ENCODE assay signal across 25 cellular contexts in the genomic region with DNA sequence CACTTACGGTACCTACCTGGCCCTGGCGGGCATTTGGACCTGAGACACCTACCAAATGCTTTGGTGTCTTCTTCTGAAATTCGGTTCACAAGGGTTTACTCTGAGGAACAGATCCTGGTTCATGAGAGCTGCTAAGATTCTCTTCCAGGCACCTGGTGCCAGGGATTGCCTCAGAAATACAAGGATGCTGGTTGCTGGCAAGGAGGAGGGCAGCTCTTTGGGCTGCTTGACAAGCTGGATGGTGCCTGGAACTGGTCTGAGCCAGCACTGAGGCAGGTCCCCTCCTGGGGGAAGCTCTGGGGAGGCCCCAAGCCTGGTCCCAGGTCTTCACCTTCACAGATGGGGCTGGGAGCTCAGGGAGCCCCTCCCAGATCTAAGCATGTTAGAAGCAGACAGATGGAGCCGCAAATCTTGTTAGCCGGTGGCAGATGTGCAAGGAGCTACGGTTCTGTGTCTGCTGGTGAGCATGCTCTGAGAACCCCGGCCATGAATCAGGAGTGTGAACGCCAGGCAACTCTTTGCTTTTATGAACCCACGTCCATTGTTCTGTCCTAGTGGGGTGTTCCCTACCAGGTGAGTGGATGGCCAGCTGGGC. TPM values are rescaled to one million over a fixed set of nuclear protein-coding genes. Genes with fewer than 3 reads are reported as not detected.
DNase-seq lines count a peak whose midpoint lies in the region; ATAC-seq lines count a peak whose summit lies in the region.
"Had no signal": no experiment of that assay in that cellular context is flagged by ENCODE, and none has a peak within 500 bp of the region (broad histone marks: within the 10 kb centered on the region; RNA-seq: fewer than 3 reads in every experiment).

No MANE protein-coding gene starts in this region.

- H3K4me3 ChIP-seq in trophoblast cell (ENCODE audit: low read depth, low read length), result no peak overlapping the region
- H3K4me3 ChIP-seq: prostate gland, skin epidermis, tibial artery had no signal

- H3K4ac ChIP-seq in trophoblast cell (ENCODE audit: low read depth, low read length), result no peak overlapping the region

- peak overlapping the region; percentile 16 for H3K14ac ChIP-seq in trophoblast cell (ENCODE audit: low read length)

- no peak overlapping the region for H3K9ac ChIP-seq in trophoblast cell (ENCODE audit: low read length)

- no peak overlapping the region for H3K27ac ChIP-seq in trophoblast cell (ENCODE audit: low read depth, low read length)
- H3K27ac ChIP-seq: prostate gland, skin epidermis, tibial artery had no signal

- peaks cover 0 to 2% of the 10 kb centered on the region in 2 experiments for H3K36me3 ChIP-seq in trophoblast cell (ENCODE audit: control insufficient read depth in 1 of 2, insufficient read depth in 2 of 2, low read length in 2 of 2)
- H3K36me3 ChIP-seq: prostate gland, tibial artery had no signal

- ATAC-seq in HG02759 (IDR thresholded peaks at IDR 0.05; ENCODE audit: unreplicated experiment), result no peak
- no peak for ATAC-seq in naive thymus-derived CD8-positive, alpha-beta T cell
- ATAC-seq: activated CD4-positive, CD25-positive, alpha-beta regulatory T cell treated with anti-CD3 and anti-CD28 coated beads, Interleukin-2, amount 50 U/mL, for 24 hours; activated CD8-positive, alpha-beta T cell treated with anti-CD3 and anti-CD28 coated beads, Interleukin-2, amount 10 ng/mL, durations not matched to agents 7 days and 5 days; activated T-cell treated with anti-CD3 and anti-CD28 coated beads, Interleukin-2, amount 50 U/mL, for 4 hours; HCT116; left cardiac atrium had no signal

- H3K4me2 ChIP-seq in trophoblast cell (ENCODE audit: low read length), result no peak overlapping the region

- H3K9me3 ChIP-seq in trophoblast cell (ENCODE audit: insufficient read depth, low read depth, low read length), result no peaks in the 10 kb centered on the region
- H3K9me3 ChIP-seq: prostate gland, tibial artery had no signal

- H3K79me2 ChIP-seq in trophoblast cell (ENCODE audit: control insufficient read depth, insufficient read depth, low read length, poor library complexity), result peaks cover 3% of the 10 kb centered on the region

- H2BK5ac ChIP-seq in trophoblast cell (ENCODE audit: low read depth, low read length, poor library complexity), result peak overlapping the region; percentile 11

- H4K12ac ChIP-seq in trophoblast cell (ENCODE audit: low read depth, low read length), result peak overlapping the region; percentile 6

- no peaks in the 10 kb centered on the region for H3K4me1 Mint-ChIP-seq in activated T-helper 2 cell treated with anti-CD3 and anti-CD28 coated beads, Interferon-gamma antibody, Interleukin-2, Interleukin-4, amounts not matched to agents 10 μg/mL and 5 μg/mL and 100 μg/mL, durations not matched to agents 14 hours and 24 hours and 36 hours (ENCODE audit: low read depth)
- no peaks in the 10 kb centered on the region for H3K4me1 Mint-ChIP-seq in naive thymus-derived CD8-positive, alpha-beta T cell
- H3K4me1 Mint-ChIP-seq: activated naive CD4-positive, alpha-beta T cell treated with anti-CD3 and anti-CD28 coated beads, Interleukin-2, amount 10 ng/mL, durations not matched to agents 7 days and 5 days had no signal

- H2BK120ac ChIP-seq in trophoblast cell (ENCODE audit: insufficient read depth, low read length, poor library complexity), result peak overlapping the region; percentile 18

- H3K4me1 ChIP-seq in trophoblast cell (ENCODE audit: control insufficient read depth in 1 of 2, insufficient read depth in 2 of 2, low read length in 2 of 2), result peaks cover 14 to 15% of the 10 kb centered on the region in 2 experiments
- H3K4me1 ChIP-seq: prostate gland, tibial artery had no signal

- no peaks in the 10 kb centered on the region for H3K27me3 ChIP-seq in trophoblast cell (ENCODE audit: insufficient read depth, low read length)

- H3K79me1 ChIP-seq in trophoblast cell (ENCODE audit: low read length), result peaks cover 13% of the 10 kb centered on the region

- H3K27ac Mint-ChIP-seq in activated T-helper 2 cell treated with anti-CD3 and anti-CD28 coated beads, Interferon-gamma antibody, Interleukin-2, Interleukin-4, amounts not matched to agents 10 μg/mL and 5 μg/mL and 100 μg/mL, durations not matched to agents 14 hours and 24 hours and 36 hours, result no peak overlapping the region
- no peak overlapping the region for H3K27ac Mint-ChIP-seq in naive thymus-derived CD8-positive, alpha-beta T cell
- H3K27ac Mint-ChIP-seq: activated CD8-positive, alpha-beta T cell treated with anti-CD3 and anti-CD28 coated beads, Interleukin-2, amount 10 ng/mL, durations not matched to agents 7 days and 5 days; activated naive CD4-positive, alpha-beta T cell treated with anti-CD3 and anti-CD28 coated beads, Interleukin-2, amount 10 ng/mL, durations not matched to agents 7 days and 5 days; CD4-positive, alpha-beta T cell; stimulated activated naive CD8-positive, alpha-beta T cell treated with anti-CD3 and anti-CD28 coated beads, Interleukin-15, Interleukin-2, amounts not matched to agents 100 ng/mL and 50 ng/mL, for 24 hours had no signal

- peak overlapping the region; percentile 38 for H2AK5ac ChIP-seq in trophoblast cell (ENCODE audit: low read length)

- H2BK12ac ChIP-seq in trophoblast cell (ENCODE audit: low read length), result peak overlapping the region; percentile 29

- no peak overlapping the region for H3K18ac ChIP-seq in trophoblast cell (ENCODE audit: low read length)

- POLR2A ChIA-PET in naive thymus-derived CD8-positive, alpha-beta T cell (lab: Charles Lee), result no interaction called here

- H4K91ac ChIP-seq in trophoblast cell (ENCODE audit: low read depth, low read length), result peak overlapping the region; percentile 41

- in situ Hi-C loops in G401 (cut with HindIII; ENCODE audit: low sequenced_read_pairs), result no loop called here

- H3K4me3 Mint-ChIP-seq in activated T-helper 2 cell treated with anti-CD3 and anti-CD28 coated beads, Interferon-gamma antibody, Interleukin-2, Interleukin-4, amounts not matched to agents 10 μg/mL and 5 μg/mL and 100 μg/mL, durations not matched to agents 14 hours and 24 hours and 36 hours (ENCODE audit: low read depth), result no peak overlapping the region
- no peak overlapping the region for H3K4me3 Mint-ChIP-seq in naive thymus-derived CD8-positive, alpha-beta T cell
- H3K4me3 Mint-ChIP-seq: activated CD8-positive, alpha-beta T cell treated with anti-CD3 and anti-CD28 coated beads, Interleukin-2, amount 10 ng/mL, durations not matched to agents 7 days and 5 days; activated naive CD4-positive, alpha-beta T cell treated with anti-CD3 and anti-CD28 coated beads, Interleukin-2, amount 10 ng/mL, durations not matched to agents 7 days and 5 days; activated T-cell treated with anti-CD3 and anti-CD28 coated beads, Interleukin-2, amount 50 U/mL, for 4 hours; CD4-positive, alpha-beta T cell; stimulated activated naive CD8-positive, alpha-beta T cell treated with anti-CD3 and anti-CD28 coated beads, Interleukin-15, Interleukin-2, amounts not matched to agents 100 ng/mL and 50 ng/mL, for 24 hours had no signal

- WGBS in trophoblast cell (ENCODE audit: extremely low coverage, insufficient coverage, insufficient read length), result no CpG with 5 or more reads among the region's 9 CpGs

- no peak overlapping the region for H4K8ac ChIP-seq in trophoblast cell (ENCODE audit: low read depth, low read length)

- H3K36me3 Mint-ChIP-seq in activated T-helper 2 cell treated with anti-CD3 and anti-CD28 coated beads, Interferon-gamma antibody, Interleukin-2, Interleukin-4, amounts not matched to agents 10 μg/mL and 5 μg/mL and 100 μg/mL, durations not matched to agents 14 hours and 24 hours and 36 hours (ENCODE audit: low read depth), result no peaks in the 10 kb centered on the region
- H3K36me3 Mint-ChIP-seq in naive thymus-derived CD8-positive, alpha-beta T cell, result no peaks in the 10 kb centered on the region
- H3K36me3 Mint-ChIP-seq: activated naive CD4-positive, alpha-beta T cell treated with anti-CD3 and anti-CD28 coated beads, Interleukin-2, amount 10 ng/mL, durations not matched to agents 7 days and 5 days had no signal

- no peaks in the 10 kb centered on the region for H3K9me3 Mint-ChIP-seq in activated T-helper 2 cell treated with anti-CD3 and anti-CD28 coated beads, Interferon-gamma antibody, Interleukin-2, Interleukin-4, amounts not matched to agents 10 μg/mL and 5 μg/mL and 100 μg/mL, durations not matched to agents 14 hours and 24 hours and 36 hours
- H3K9me3 Mint-ChIP-seq in naive thymus-derived CD8-positive, alpha-beta T cell, result no peaks in the 10 kb centered on the region
- H3K9me3 Mint-ChIP-seq: activated naive CD4-positive, alpha-beta T cell treated with anti-CD3 and anti-CD28 coated beads, Interleukin-2, amount 10 ng/mL, durations not matched to agents 7 days and 5 days; activated T-cell treated with anti-CD3 and anti-CD28 coated beads, Interleukin-2, amount 50 U/mL, for 4 hours; CD4-positive, alpha-beta T cell; stimulated activated naive CD8-positive, alpha-beta T cell treated with anti-CD3 and anti-CD28 coated beads, Interleukin-15, Interleukin-2, amounts not matched to agents 100 ng/mL and 50 ng/mL, for 24 hours had no signal

- peaks cover under 1% of the 10 kb centered on the region for H3K27me3 Mint-ChIP-seq in activated T-helper 2 cell treated with anti-CD3 and anti-CD28 coated beads, Interferon-gamma antibody, Interleukin-2, Interleukin-4, amounts not matched to agents 10 μg/mL and 5 μg/mL and 100 μg/mL, durations not matched to agents 14 hours and 24 hours and 36 hours (ENCODE audit: low read depth)
- peaks cover 0 to 3% (median 0%) of the 10 kb centered on the region in 5 donors for H3K27me3 Mint-ChIP-seq in naive thymus-derived CD8-positive, alpha-beta T cell
- H3K27me3 Mint-ChIP-seq: CD4-positive, alpha-beta T cell; stimulated activated naive CD8-positive, alpha-beta T cell treated with anti-CD3 and anti-CD28 coated beads, Interleukin-15, Interleukin-2, amounts not matched to agents 100 ng/mL and 50 ng/mL, for 24 hours had no signal

- intact Hi-C loops in activated T-helper 2 cell treated with anti-CD3 and anti-CD28 coated beads, Interferon-gamma antibody, Interleukin-2, Interleukin-4, amounts not matched to agents 10 μg/mL and 5 μg/mL and 100 μg/mL, durations not matched to agents 14 hours and 24 hours and 36 hours (cut with micrococcal nuclease), result no loop called here

- no peak overlapping the region for H3K23ac ChIP-seq in trophoblast cell (ENCODE audit: low read length)

- H2AFZ ChIP-seq in trophoblast cell (ENCODE audit: insufficient read depth, low read length, poor library complexity), result no peak overlapping the region

- DNase-seq in G401 (ENCODE audit: low spot score), result peak; percentile 78
- peak; percentile 72 for DNase-seq in NCI-H2171 (lab: John Stamatoyannopoulos, UW)
- DNase-seq in cerebellar cortex (ENCODE audit: low spot score), result peak; percentile 73
- DNase-seq in trophoblast cell, result no peak
- DNase-seq in activated T-helper 2 cell treated with anti-CD3 and anti-CD28 coated beads, Interferon-gamma antibody, Interleukin-2, Interleukin-4, amounts not matched to agents 10 μg/mL and 5 μg/mL and 100 μg/mL, durations not matched to agents 14 hours and 24 hours and 36 hours (ENCODE audit: low spot score), result no peak
- DNase-seq in SHP77 treated with DMSO at 0.1 percent for 48 hours (lab: John Stamatoyannopoulos, UW), result no peak
- no peak for DNase-seq in naive thymus-derived CD8-positive, alpha-beta T cell
- DNase-seq: activated CD8-positive, alpha-beta T cell treated with anti-CD3 and anti-CD28 coated beads, Interleukin-2, amount 10 ng/mL, durations not matched to agents 7 days and 5 days; activated naive CD4-positive, alpha-beta T cell treated with anti-CD3 and anti-CD28 coated beads, Interleukin-2, amount 10 ng/mL, durations not matched to agents 7 days and 5 days; activated T-cell treated with anti-CD3 and anti-CD28 coated beads, Interleukin-2, amount 50 U/mL, for 4 hours; CD4-positive, alpha-beta T cell; dermis blood vessel endothelial cell; GF-D8; KBM-7; left cardiac atrium; stimulated activated CD4-positive, alpha-beta T cell treated with anti-CD3 and anti-CD28 coated beads, Interleukin-2, amount 100 ng/mL, for 48 hours; SW 1271; tibial artery had no signal

RNA-seq across cellular contexts. Expression of gene FABP6, which starts 16.3 kb away (rescaled TPM):
- 1.3 and 5.0 TPM in 2 replicates for total RNA-seq in G401 (2014; rRNA removed; shearing (Covaris generic))
- 0.18 TPM in 1 of 2 replicates, not detected in the other for polyA plus RNA-seq in trophoblast cell (2013)
- total RNA-seq in activated T-helper 2 cell treated with anti-CD3 and anti-CD28 coated beads, Interferon-gamma antibody, Interleukin-2, Interleukin-4, amounts not matched to agents 10 μg/mL and 5 μg/mL and 100 μg/mL, durations not matched to agents 14 hours and 24 hours and 36 hours, result not detected in 2 replicates
- total RNA-seq in naive thymus-derived CD8-positive, alpha-beta T cell, result not detected
- not detected for polyA plus RNA-seq in naive thymus-derived CD8-positive, alpha-beta T cell
- total RNA-seq: activated CD8-positive, alpha-beta T cell treated with anti-CD3 and anti-CD28 coated beads, Interleukin-2, amount 10 ng/mL, durations not matched to agents 7 days and 5 days; activated T-cell treated with anti-CD3 and anti-CD28 coated beads, Interleukin-2, amount 50 U/mL, for 4 hours; CD4-positive, alpha-beta T cell; dermis blood vessel endothelial cell; mesenteric fat pad had no signal

Comparison
In these comparisons a context has a peak if more than half of its experiments do, and no peak if none do; other contexts are left out.
1. DNase-seq: peak in G401 (single experiment), NCI-H2171 (single experiment) and cerebellar cortex (single experiment); none in trophoblast cell (0 of 2), activated T-helper 2 cell treated with anti-CD3 and anti-CD28 coated beads, Interferon-gamma antibody, Interleukin-2, Interleukin-4, amounts not matched to agents 10 μg/mL and 5 μg/mL and 100 μg/mL, durations not matched to agents 14 hours and 24 hours and 36 hours (single experiment), SHP77 treated with DMSO at 0.1 percent for 48 hours (single experiment) and naive thymus-derived CD8-positive, alpha-beta T cell (0 of 10).